Comparison of ENCODE assay signal across 1 cellular context in genomic region chr19:54428323-54429175, GRCh38.
TF ChIP-seq lines count a peak whose summit lies in the region.

No MANE protein-coding gene starts in this region.

TF ChIP-seq in GM12878, 131 proteins besides CTCF, POLR2A, EP300 and RAD21:
- TF ChIP-seq PAX8 (IDR thresholded peaks at IDR 0.05) (no peak), ZBTB33 (IDR thresholded peaks at IDR 0.05) (no peak), GABPA (IDR thresholded peaks at IDR 0.05; ENCODE audit: low read depth) (no peak), NBN (IDR thresholded peaks at IDR 0.05) (no peak), GATAD2B (conservative IDR thresholded peaks at IDR 0.05; ENCODE audit: low read depth) (no peak), CBX3 (IDR thresholded peaks at IDR 0.05; ENCODE audit: borderline replicate concordance, low read depth) (no peak), HCFC1 (IDR thresholded peaks at IDR 0.05; ENCODE audit: low read length) (no peak), STAT1 (conservative IDR thresholded peaks at IDR 0.05) (no peak), CEBPB (IDR thresholded peaks at IDR 0.05; ENCODE audit: borderline replicate concordance in 1 of 2, low read depth in 2 of 2, low read length in 2 of 2) (no peak), PML (IDR thresholded peaks at IDR 0.05; ENCODE audit: low read length) (no peak), TCF3 (IDR thresholded peaks at IDR 0.05; ENCODE audit: borderline replicate concordance, insufficient read depth, low read depth, low read length) (no peak), ESRRA (IDR thresholded peaks at IDR 0.05; ENCODE audit: low read length) (no peak), FOS (IDR thresholded peaks at IDR 0.05; ENCODE audit: borderline replicate concordance, extremely low read depth, insufficient read length) (no peak)
- TF ChIP-seq, protein P1, sequence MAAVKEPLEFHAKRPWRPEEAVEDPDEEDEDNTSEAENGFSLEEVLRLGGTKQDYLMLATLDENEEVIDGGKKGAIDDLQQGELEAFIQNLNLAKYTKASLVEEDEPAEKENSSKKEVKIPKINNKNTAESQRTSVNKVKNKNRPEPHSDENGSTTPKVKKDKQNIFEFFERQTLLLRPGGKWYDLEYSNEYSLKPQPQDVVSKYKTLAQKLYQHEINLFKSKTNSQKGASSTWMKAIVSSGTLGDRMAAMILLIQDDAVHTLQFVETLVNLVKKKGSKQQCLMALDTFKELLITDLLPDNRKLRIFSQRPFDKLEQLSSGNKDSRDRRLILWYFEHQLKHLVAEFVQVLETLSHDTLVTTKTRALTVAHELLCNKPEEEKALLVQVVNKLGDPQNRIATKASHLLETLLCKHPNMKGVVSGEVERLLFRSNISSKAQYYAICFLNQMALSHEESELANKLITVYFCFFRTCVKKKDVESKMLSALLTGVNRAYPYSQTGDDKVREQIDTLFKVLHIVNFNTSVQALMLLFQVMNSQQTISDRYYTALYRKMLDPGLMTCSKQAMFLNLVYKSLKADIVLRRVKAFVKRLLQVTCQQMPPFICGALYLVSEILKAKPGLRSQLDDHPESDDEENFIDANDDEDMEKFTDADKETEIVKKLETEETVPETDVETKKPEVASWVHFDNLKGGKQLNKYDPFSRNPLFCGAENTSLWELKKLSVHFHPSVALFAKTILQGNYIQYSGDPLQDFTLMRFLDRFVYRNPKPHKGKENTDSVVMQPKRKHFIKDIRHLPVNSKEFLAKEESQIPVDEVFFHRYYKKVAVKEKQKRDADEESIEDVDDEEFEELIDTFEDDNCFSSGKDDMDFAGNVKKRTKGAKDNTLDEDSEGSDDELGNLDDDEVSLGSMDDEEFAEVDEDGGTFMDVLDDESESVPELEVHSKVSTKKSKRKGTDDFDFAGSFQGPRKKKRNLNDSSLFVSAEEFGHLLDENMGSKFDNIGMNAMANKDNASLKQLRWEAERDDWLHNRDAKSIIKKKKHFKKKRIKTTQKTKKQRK (IDR thresholded peaks at IDR 0.05; ENCODE audit: low read depth, low read length): no peak
- TF ChIP-seq, protein P2, sequence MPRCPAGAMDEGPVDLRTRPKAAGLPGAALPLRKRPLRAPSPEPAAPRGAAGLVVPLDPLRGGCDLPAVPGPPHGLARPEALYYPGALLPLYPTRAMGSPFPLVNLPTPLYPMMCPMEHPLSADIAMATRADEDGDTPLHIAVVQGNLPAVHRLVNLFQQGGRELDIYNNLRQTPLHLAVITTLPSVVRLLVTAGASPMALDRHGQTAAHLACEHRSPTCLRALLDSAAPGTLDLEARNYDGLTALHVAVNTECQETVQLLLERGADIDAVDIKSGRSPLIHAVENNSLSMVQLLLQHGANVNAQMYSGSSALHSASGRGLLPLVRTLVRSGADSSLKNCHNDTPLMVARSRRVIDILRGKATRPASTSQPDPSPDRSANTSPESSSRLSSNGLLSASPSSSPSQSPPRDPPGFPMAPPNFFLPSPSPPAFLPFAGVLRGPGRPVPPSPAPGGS (IDR thresholded peaks at IDR 0.05; ENCODE audit: borderline replicate concordance, insufficient read depth, low read depth, low read length, poor library complexity, severe bottlenecking): no peak
